ENCODE assay signal across 16 cellular contexts in genomic region chr9:2338770-2339169, GRCh38.
DNase-seq lines count a peak whose midpoint lies in the region; ATAC-seq and TF ChIP-seq lines count a peak whose summit lies in the region.
"Had no signal": no experiment of that assay in that cellular context is flagged by ENCODE, and none has a peak within 500 bp of the region (broad histone marks: within the 10 kb centered on the region; RNA-seq: fewer than 3 reads in every experiment).

No MANE protein-coding gene starts in this region.

- no peaks in the 10 kb centered on the region for H3K27me3 ChIP-seq in foreskin keratinocyte

- intact Hi-C loops in mucosa of descending colon (cut with DNase I, micrococcal nuclease), result no loop called here

- TF ChIP-seq CTCF in foreskin keratinocyte (conservative IDR thresholded peaks at IDR 0.05) (no peak), mucosa of descending colon (IDR thresholded peaks at IDR 0.05) (no peak)

- H3K9me3 ChIP-seq in mucosa of descending colon, result no peaks in the 10 kb centered on the region

- no peak overlapping the region for H3K4me3 ChIP-seq in mucosa of descending colon

- ATAC-seq in foreskin keratinocyte, result peak; percentile 42
- ATAC-seq in mucosa of descending colon, result peak; percentile 78
- no peak for ATAC-seq in GM19455 (IDR thresholded peaks at IDR 0.05; ENCODE audit: unreplicated experiment)
- ATAC-seq in GM19035 (IDR thresholded peaks at IDR 0.05; ENCODE audit: unreplicated experiment), result no peak

- H3K27ac ChIP-seq in foreskin keratinocyte, result no peak overlapping the region
- H3K27ac ChIP-seq: 22Rv1, C4-2B had no signal

- DNase-seq in DMS53 (lab: John Stamatoyannopoulos, UW), result peak; percentile 10
- no peak for DNase-seq in DMS53 treated with DMSO at 0.1 percent for 48 hours (lab: John Stamatoyannopoulos, UW; ENCODE audit: unreplicated experiment)
- DNase-seq in NCI-H510A treated with DMSO at 0.1 percent for 48 hours (lab: John Stamatoyannopoulos, UW), result peak; percentile 67
- peak in 1 of 2 donors; percentile 37 for DNase-seq in foreskin keratinocyte
- no peak for DNase-seq in mucosa of descending colon
- no peak for DNase-seq in NCI-H2171 treated with DMSO at 0.1 percent for 48 hours (lab: John Stamatoyannopoulos, UW)
- DNase-seq: AML-193, KBM-7, NCI-H187, NCI-H446 treated with DMSO at 0.1 percent for 48 hours, NCI-H774, RPMI8226 had no signal

- no peaks in the 10 kb centered on the region for H3K36me3 ChIP-seq in mucosa of descending colon (ENCODE audit: low read depth)

- H3K4me1 ChIP-seq in foreskin keratinocyte (peaks cover 15% of the 10 kb centered on the region), mucosa of descending colon (ENCODE audit: low read depth) (no peaks in the 10 kb centered on the region)

Comparison
In these comparisons a context has a peak if more than half of its experiments do, and no peak if none do; other contexts are left out.
1. DNase-seq: peak in DMS53 (single experiment) and NCI-H510A treated with DMSO at 0.1 percent for 48 hours (single experiment); none in DMS53 treated with DMSO at 0.1 percent for 48 hours (single experiment), mucosa of descending colon (0 of 3) and NCI-H2171 treated with DMSO at 0.1 percent for 48 hours (single experiment).
2. ATAC-seq: peak in foreskin keratinocyte (single experiment) and mucosa of descending colon (single experiment); none in GM19455 (single experiment) and GM19035 (single experiment).